In genomic region chr17:77734371-77735050, GRCh38 we compare ENCODE assay signal across 9 cellular contexts.
DNase-seq lines count a peak whose midpoint lies in the region; ATAC-seq and TF ChIP-seq lines count a peak whose summit lies in the region.
"Had no signal": no experiment of that assay in that cellular context is flagged by ENCODE, and none has a peak within 500 bp of the region (broad histone marks: within the 10 kb centered on the region; RNA-seq: fewer than 3 reads in every experiment).

No MANE protein-coding gene starts in this region.

- H3K79me2 ChIP-seq in ACC112 (ENCODE audit: control insufficient read depth, insufficient read depth, low read length, unreplicated experiment): no peaks in the 10 kb centered on the region
- H3K79me2 ChIP-seq in osteoblast (ENCODE audit: insufficient read depth, low read length): no peaks in the 10 kb centered on the region

- peaks cover 3% of the 10 kb centered on the region for H3K36me3 Mint-ChIP-seq in activated CD4-positive, alpha-beta memory T cell treated with anti-CD3 and anti-CD28 coated beads for 36 hours
- H3K36me3 Mint-ChIP-seq in activated T-helper 1 cell treated with anti-CD3 and anti-CD28 coated beads, Interleukin-12 subunit alpha, Interleukin-12 subunit beta, Interleukin-2, Interleukin-4 antibody, amounts not matched to agents 30 ng/mL and 10 ng/mL and 1 ng/mL, durations not matched to agents 14 hours and 24 hours and 36 hours (ENCODE audit: low read depth): no peaks in the 10 kb centered on the region

- POLR2A ChIA-PET in activated CD4-positive, alpha-beta memory T cell treated with anti-CD3 and anti-CD28 coated beads for 36 hours (lab: Charles Lee): no interaction called here

- peaks cover 16% of the 10 kb centered on the region for H3K27me3 Mint-ChIP-seq in activated CD4-positive, alpha-beta memory T cell treated with anti-CD3 and anti-CD28 coated beads for 36 hours
- peaks cover 42% of the 10 kb centered on the region for H3K27me3 Mint-ChIP-seq in activated T-helper 1 cell treated with anti-CD3 and anti-CD28 coated beads, Interleukin-12 subunit alpha, Interleukin-12 subunit beta, Interleukin-2, Interleukin-4 antibody, amounts not matched to agents 30 ng/mL and 10 ng/mL and 1 ng/mL, durations not matched to agents 14 hours and 24 hours and 36 hours (ENCODE audit: insufficient read depth)

- peaks cover 23% of the 10 kb centered on the region for H3K9me3 Mint-ChIP-seq in activated CD4-positive, alpha-beta memory T cell treated with anti-CD3 and anti-CD28 coated beads for 36 hours
- H3K9me3 Mint-ChIP-seq in activated T-helper 1 cell treated with anti-CD3 and anti-CD28 coated beads, Interleukin-12 subunit alpha, Interleukin-12 subunit beta, Interleukin-2, Interleukin-4 antibody, amounts not matched to agents 30 ng/mL and 10 ng/mL and 1 ng/mL, durations not matched to agents 14 hours and 24 hours and 36 hours: peaks cover 15% of the 10 kb centered on the region

- no peaks in the 10 kb centered on the region for H3K4me1 Mint-ChIP-seq in activated CD4-positive, alpha-beta memory T cell treated with anti-CD3 and anti-CD28 coated beads for 36 hours (ENCODE audit: low read depth)
- no peaks in the 10 kb centered on the region for H3K4me1 Mint-ChIP-seq in activated T-helper 1 cell treated with anti-CD3 and anti-CD28 coated beads, Interleukin-12 subunit alpha, Interleukin-12 subunit beta, Interleukin-2, Interleukin-4 antibody, amounts not matched to agents 30 ng/mL and 10 ng/mL and 1 ng/mL, durations not matched to agents 14 hours and 24 hours and 36 hours (ENCODE audit: low read depth)

- H3K27ac ChIP-seq in ACC112 (ENCODE audit: low read depth, low read length) (no peak overlapping the region), osteoblast (ENCODE audit: low read depth, low read length) (no peak overlapping the region)

- no peaks in the 10 kb centered on the region for H3K36me3 ChIP-seq in ACC112 (ENCODE audit: insufficient read depth, low read length)
- H3K36me3 ChIP-seq in osteoblast (ENCODE audit: insufficient read depth, low read length): no peaks in the 10 kb centered on the region

- CTCF ChIA-PET in activated CD4-positive, alpha-beta memory T cell treated with anti-CD3 and anti-CD28 coated beads for 36 hours (lab: Charles Lee): no interaction called here

- H3K4me3 ChIP-seq in ACC112 (ENCODE audit: low read depth, low read length) (peak overlapping the region; percentile 25; the same call in 1 of the 2 replicates), osteoblast (ENCODE audit: insufficient read depth, low read length) (peak overlapping the region; percentile 28)

- ATAC-seq in GM21528 (IDR thresholded peaks at IDR 0.05; ENCODE audit: low FRiP score, unreplicated experiment): no peak

- peak overlapping the region; percentile 32 for H2AFZ ChIP-seq in ACC112 (ENCODE audit: low read length, unreplicated experiment)
- no peak overlapping the region for H2AFZ ChIP-seq in osteoblast (ENCODE audit: low read length)

- TF ChIP-seq CTCF in osteoblast (IDR thresholded peaks at IDR 0.05; ENCODE audit: extremely low read depth, low read depth, low read length): no peak

- H3K4me1 ChIP-seq in ACC112 (ENCODE audit: control insufficient read depth, insufficient read depth, low read length, unreplicated experiment) (peaks cover 6% of the 10 kb centered on the region), osteoblast (ENCODE audit: insufficient read depth, low read length) (no peaks in the 10 kb centered on the region)

- H3K27me3 ChIP-seq in ACC112 (ENCODE audit: insufficient read depth, low read length) (peaks cover 72% of the 10 kb centered on the region), osteoblast (ENCODE audit: insufficient read depth, low read length) (peaks cover 50% of the 10 kb centered on the region)

- DNase-seq in Kasumi-1 (lab: John Stamatoyannopoulos, UW) (peak; percentile 63 to 75), SHP77 treated with DMSO at 0.1 percent for 48 hours (lab: John Stamatoyannopoulos, UW) (peak; percentile 96), fibroblast of the conjunctiva (ENCODE audit: low read depth) (peak; percentile 72), osteoblast (ENCODE audit: insufficient read length, low spot score, missing footprints) (peak; percentile 88)
- no peak for DNase-seq in activated CD4-positive, alpha-beta memory T cell treated with anti-CD3 and anti-CD28 coated beads for 36 hours
- DNase-seq in activated T-helper 1 cell treated with anti-CD3 and anti-CD28 coated beads, Interleukin-12 subunit alpha, Interleukin-12 subunit beta, Interleukin-2, Interleukin-4 antibody, amounts not matched to agents 30 ng/mL and 10 ng/mL and 1 ng/mL, durations not matched to agents 14 hours and 24 hours and 36 hours (ENCODE audit: low spot score): no peak

- intact Hi-C loops in activated CD4-positive, alpha-beta memory T cell treated with anti-CD3 and anti-CD28 coated beads for 36 hours (cut with micrococcal nuclease): no loop called here
- intact Hi-C loops in activated T-helper 1 cell treated with anti-CD3 and anti-CD28 coated beads, Interleukin-12 subunit alpha, Interleukin-12 subunit beta, Interleukin-2, Interleukin-4 antibody, amounts not matched to agents 30 ng/mL and 10 ng/mL and 1 ng/mL, durations not matched to agents 14 hours and 24 hours and 36 hours (cut with micrococcal nuclease): no loop called here

- H3K4me2 ChIP-seq in osteoblast (ENCODE audit: insufficient read depth, low read length): peak overlapping the region; percentile 45

- H3K4me3 Mint-ChIP-seq in activated CD4-positive, alpha-beta memory T cell treated with anti-CD3 and anti-CD28 coated beads for 36 hours: no peak overlapping the region
- no peak overlapping the region for H3K4me3 Mint-ChIP-seq in activated T-helper 1 cell treated with anti-CD3 and anti-CD28 coated beads, Interleukin-12 subunit alpha, Interleukin-12 subunit beta, Interleukin-2, Interleukin-4 antibody, amounts not matched to agents 30 ng/mL and 10 ng/mL and 1 ng/mL, durations not matched to agents 14 hours and 24 hours and 36 hours
- H3K4me3 Mint-ChIP-seq: neural crest cell had no signal

- no peaks in the 10 kb centered on the region for H4K20me1 ChIP-seq in osteoblast (ENCODE audit: insufficient read depth, low read length)

- no peak overlapping the region for H3K27ac Mint-ChIP-seq in activated CD4-positive, alpha-beta memory T cell treated with anti-CD3 and anti-CD28 coated beads for 36 hours
- H3K27ac Mint-ChIP-seq in activated T-helper 1 cell treated with anti-CD3 and anti-CD28 coated beads, Interleukin-12 subunit alpha, Interleukin-12 subunit beta, Interleukin-2, Interleukin-4 antibody, amounts not matched to agents 30 ng/mL and 10 ng/mL and 1 ng/mL, durations not matched to agents 14 hours and 24 hours and 36 hours: no peak overlapping the region

- peaks cover 5% of the 10 kb centered on the region for H3K9me3 ChIP-seq in osteoblast (ENCODE audit: low read depth, low read length)

Comparison
In these comparisons a context has a peak if more than half of its experiments do, and no peak if none do; other contexts are left out.
1. DNase-seq: peak in Kasumi-1 (2 of 2), SHP77 treated with DMSO at 0.1 percent for 48 hours (single experiment), fibroblast of the conjunctiva (single experiment) and osteoblast (single experiment); none in activated CD4-positive, alpha-beta memory T cell treated with anti-CD3 and anti-CD28 coated beads for 36 hours (single experiment) and activated T-helper 1 cell treated with anti-CD3 and anti-CD28 coated beads, Interleukin-12 subunit alpha, Interleukin-12 subunit beta, Interleukin-2, Interleukin-4 antibody, amounts not matched to agents 30 ng/mL and 10 ng/mL and 1 ng/mL, durations not matched to agents 14 hours and 24 hours and 36 hours (single experiment).